ENCODE assay signal across 8 cellular contexts in genomic region chr7:3092468-3092867, GRCh38. TPM values are rescaled to one million over a fixed set of nuclear protein-coding genes. Genes with fewer than 3 reads are reported as not detected.
A peak's percentile ranks its signal among the peaks of the same experiment; 100 is the strongest.
DNase-seq lines count a peak whose midpoint lies in the region; ATAC-seq lines count a peak whose summit lies in the region.

No MANE protein-coding gene starts in this region.

- no peaks in the 10 kb centered on the region for H3K9me3 Mint-ChIP-seq in immature natural killer cell

- peak; percentile 43 for DNase-seq in GM19240 (ENCODE audit: insufficient read length, low spot score)
- peak; percentile 40 to 42 for DNase-seq in activated CD8-positive, alpha-beta memory T cell treated with anti-CD3 and anti-CD28 coated beads for 1 hour (ENCODE audit: extremely low read depth in 1 of 2, low read depth in 1 of 2)
- DNase-seq in immature natural killer cell, result peak; percentile 88 to 89 (median 88)
- peak; percentile 57 for DNase-seq in stimulated activated naive CD4-positive, alpha-beta T cell treated with Interleukin-2 at 50 U/mL for 16 hours (lab: John Stamatoyannopoulos, UW)
- no peak for DNase-seq in NCI-H510A (lab: John Stamatoyannopoulos, UW)
- no peak for DNase-seq in NCI-H2171 treated with DMSO at 0.1 percent for 48 hours (lab: John Stamatoyannopoulos, UW)
- no peak for DNase-seq in HUDEP-2 (lab: John Stamatoyannopoulos, UW; ENCODE audit: unreplicated experiment in 76 of 76)

- peaks cover 85 to 86% of the 10 kb centered on the region in 2 donors for H3K4me1 Mint-ChIP-seq in immature natural killer cell

- H3K27ac Mint-ChIP-seq in immature natural killer cell, result peak overlapping the region; percentile 98 to 100 (median 100)

- ATAC-seq in HG03354 (IDR thresholded peaks at IDR 0.05; ENCODE audit: poor library complexity, severe bottlenecking, unreplicated experiment), result peak; percentile 67

- H3K36me3 Mint-ChIP-seq in immature natural killer cell, result peaks cover 0 to 5% (median 4%) of the 10 kb centered on the region in 3 donors

- peaks cover 9 to 22% (median 10%) of the 10 kb centered on the region in 3 donors for H3K27me3 Mint-ChIP-seq in immature natural killer cell (ENCODE audit: low read depth in 3 of 3)

- H3K4me3 Mint-ChIP-seq in immature natural killer cell, result peak overlapping the region; percentile 54 to 92 (median 74)

RNA-seq across cellular contexts. Expression of gene CARD11, which starts 48.8 kb away (rescaled TPM):
- 10 to 100 TPM in 2 of 3 donors, 1 to 10 TPM in 1; 3.3 to 76.5 (median 18.7) TPM for polyA plus RNA-seq in immature natural killer cell

Comparison
In these comparisons a context has a peak if more than half of its experiments do, and no peak if none do; other contexts are left out.
1. DNase-seq: peak in GM19240 (single experiment), activated CD8-positive, alpha-beta memory T cell treated with anti-CD3 and anti-CD28 coated beads for 1 hour (2 of 2), immature natural killer cell (3 of 3) and stimulated activated naive CD4-positive, alpha-beta T cell treated with Interleukin-2 at 50 U/mL for 16 hours (single experiment); none in NCI-H510A (single experiment), NCI-H2171 treated with DMSO at 0.1 percent for 48 hours (single experiment) and HUDEP-2 (0 of 76).